Comparison of ENCODE assay signal across 17 cellular contexts in the genomic region with DNA sequence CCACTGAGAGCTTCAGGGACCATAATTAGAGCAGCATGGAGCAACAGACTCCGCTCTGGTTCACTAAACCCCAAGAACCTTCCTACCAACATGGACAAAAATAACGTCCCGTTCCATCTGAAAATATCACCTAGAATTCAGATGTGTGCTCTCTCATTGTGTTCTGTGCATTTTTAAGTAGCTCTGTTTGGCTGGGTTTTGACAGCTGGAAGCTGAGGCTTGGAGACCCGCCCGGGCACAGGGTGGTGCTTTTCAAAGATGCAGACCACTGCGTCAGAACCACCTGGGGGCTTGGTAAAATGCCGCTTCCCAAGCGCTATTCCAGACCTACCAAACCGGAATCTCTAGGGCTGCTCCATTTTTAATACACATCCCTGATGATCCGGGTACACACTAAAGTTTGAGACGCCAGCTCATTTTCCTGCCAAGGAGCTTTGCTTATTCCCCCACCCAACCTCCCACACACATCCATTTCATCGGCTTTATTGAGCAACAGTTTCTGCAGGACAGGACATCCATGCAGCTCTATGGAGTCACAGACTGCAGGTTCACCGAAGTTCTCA.
DNase-seq lines count a peak whose midpoint lies in the region; ATAC-seq and TF ChIP-seq lines count a peak whose summit lies in the region.
"Had no signal": no experiment of that assay in that cellular context is flagged by ENCODE, and none has a peak within 500 bp of the region (broad histone marks: within the 10 kb centered on the region; RNA-seq: fewer than 3 reads in every experiment).

No MANE protein-coding gene starts in this region.

- H3K27me3 ChIP-seq in MG63 (no peaks in the 10 kb centered on the region), spleen (replicated peaks in 1 of 7) (peaks cover 0 to 8% (median 0%) of the 10 kb centered on the region in 7 donors)

- H3K4me3 ChIP-seq in MG63 = no peak overlapping the region
- H3K4me3 ChIP-seq in astrocyte of the cerebellum (ENCODE audit: low read depth, low read length) = no peak overlapping the region
- H3K4me3 ChIP-seq in fibroblast of villous mesenchyme (ENCODE audit: low read depth, low read length) = no peak overlapping the region
- H3K4me3 ChIP-seq in spleen = no peak overlapping the region
- H3K4me3 ChIP-seq: SK-N-MC had no signal

- in situ Hi-C loops in astrocyte of the cerebellum (cut with HindIII; ENCODE audit: low sequenced_read_pairs) = no loop called here

- TF ChIP-seq CTCF in astrocyte of the cerebellum (IDR thresholded peaks at IDR 0.05; ENCODE audit: low read depth, low read length, missing control alignments) (no peak), fibroblast of villous mesenchyme (IDR thresholded peaks at IDR 0.05; ENCODE audit: insufficient read depth, low read depth, low read length) (no peak), spleen (IDR thresholded peaks at IDR 0.05 in 8 of 11, conservative IDR thresholded peaks at IDR 0.05 in 3 of 11) (no peak)

- H3K36me3 ChIP-seq in MG63 = no peaks in the 10 kb centered on the region
- H3K36me3 ChIP-seq in spleen = no peaks in the 10 kb centered on the region
- H3K36me3 ChIP-seq: BE2C had no signal

- ATAC-seq in GM21723 (IDR thresholded peaks at IDR 0.05; ENCODE audit: unreplicated experiment) = no peak
- ATAC-seq: PC-3 had no signal

- 87 to 94% (median 91%) methylated on average over 13 of the region's 13 CpGs for WGBS in spleen, 5 donors

- H3K27ac ChIP-seq in spleen = no peak overlapping the region
- H3K27ac ChIP-seq: SK-N-MC had no signal

- intact Hi-C loops in spleen (cut with DNase I; ENCODE audit: low total_unique reads) = no loop called here

- DNase-seq in MG63 = peak; percentile 57
- peak; percentile 92 for DNase-seq in astrocyte of the cerebellum (ENCODE audit: low read depth)
- DNase-seq in fibroblast of villous mesenchyme (ENCODE audit: low read depth) = peak; percentile 11
- DNase-seq in spleen = peak; percentile 51
- no peak for DNase-seq in NK-92 treated with Interleukin-12 subunit alpha and Interleukin-12 subunit beta, amount 100 ng/mL, for 24 hours (lab: John Stamatoyannopoulos, UW)
- DNase-seq in GF-D8 (lab: John Stamatoyannopoulos, UW) = no peak
- DNase-seq: activated CD4-positive, alpha-beta T cell treated with anti-CD3 and anti-CD28 coated beads, Interleukin-2, amount 10 ng/mL, durations not matched to agents 7 days and 5 days; activated naive CD4-positive, alpha-beta T cell treated with anti-CD3 and anti-CD28 coated beads, Interleukin-2, amount 50 U/mL, for 16 hours; BE2C; NCI-H1694; NCI-H524; nephron progenitor cell; PC-3; stimulated activated CD4-positive, alpha-beta T cell treated with anti-CD3 and anti-CD28 coated beads, Interleukin-1b, Interleukin-23, amount 100 ng/mL, for 48 hours; T1000 had no signal

- no peak for TF ChIP-seq POLR2A in spleen (IDR thresholded peaks at IDR 0.05)

- H3K4me1 ChIP-seq in spleen = no peaks in the 10 kb centered on the region
- H3K4me1 ChIP-seq: BE2C had no signal

- H3K9me3 ChIP-seq in MG63 (no peaks in the 10 kb centered on the region), spleen (no peaks in the 10 kb centered on the region)
- H3K9me3 ChIP-seq: BE2C had no signal

Comparison
In these comparisons a context has a peak if more than half of its experiments do, and no peak if none do; other contexts are left out.
1. DNase-seq: peak in MG63 (single experiment), astrocyte of the cerebellum (single experiment), fibroblast of villous mesenchyme (single experiment) and spleen (single experiment); none in NK-92 treated with Interleukin-12 subunit alpha and Interleukin-12 subunit beta, amount 100 ng/mL, for 24 hours (single experiment) and GF-D8 (single experiment).